28 cellular contexts compared by ENCODE assay signal in genomic region chr10:33310853-33311252, GRCh38. TPM values are rescaled to one million over a fixed set of nuclear protein-coding genes. Genes with fewer than 3 reads are reported as not detected.
"Had no signal": no experiment of that assay in that cellular context is flagged by ENCODE, and none has a peak within 500 bp of the region (broad histone marks: within the 10 kb centered on the region; RNA-seq: fewer than 3 reads in every experiment).

No MANE protein-coding gene starts in this region.

- H3K36me3 Mint-ChIP-seq: stimulated activated effector memory CD8-positive, alpha-beta T cell treated with anti-CD3 and anti-CD28 coated beads, Interleukin-12 subunit alpha, Interleukin-12 subunit beta, amount 100 ng/mL, for 72 hours had no signal

- H3K36me3 ChIP-seq: right lobe of liver, upper lobe of left lung, vagina had no signal

- H3K4me3 ChIP-seq: body of pancreas, esophagus muscularis mucosa, right lobe of liver, upper lobe of left lung, vagina had no signal

- H3K27me3 ChIP-seq: body of pancreas, esophagus muscularis mucosa, foreskin keratinocyte, right lobe of liver, upper lobe of left lung, vagina had no signal

- H3K27ac ChIP-seq: body of pancreas, foreskin keratinocyte, right lobe of liver, upper lobe of left lung, vagina, VCaP had no signal

- H3K9me3 Mint-ChIP-seq: stimulated activated effector memory CD8-positive, alpha-beta T cell treated with anti-CD3 and anti-CD28 coated beads, Interleukin-12 subunit alpha, Interleukin-12 subunit beta, amount 100 ng/mL, for 72 hours; stimulated activated naive CD8-positive, alpha-beta T cell treated with anti-CD3 and anti-CD28 coated beads, Interleukin-15, Interleukin-2, amounts not matched to agents 100 ng/mL and 50 ng/mL, for 24 hours; T-helper 1 cell treated with Interleukin-12 subunit alpha and Interleukin-12 subunit beta and Interleukin-4 antibody, amounts not matched to agents 30 μg/mL and 1 μg/mL, for 36 hours had no signal

- H3K4me1 ChIP-seq: body of pancreas had no signal

- H3K4me1 Mint-ChIP-seq: stimulated activated effector memory CD8-positive, alpha-beta T cell treated with anti-CD3 and anti-CD28 coated beads, Interleukin-12 subunit alpha, Interleukin-12 subunit beta, amount 100 ng/mL, for 72 hours had no signal

- ATAC-seq: body of pancreas; foreskin keratinocyte; naive thymus-derived CD4-positive, alpha-beta T cell; right lobe of liver; stimulated activated effector memory CD8-positive, alpha-beta T cell treated with anti-CD3 and anti-CD28 coated beads, Interleukin-12 subunit alpha, Interleukin-12 subunit beta, amount 100 ng/mL, for 72 hours had no signal

- H3K4me3 Mint-ChIP-seq: activated naive CD8-positive, alpha-beta T cell; endodermal cell; mesothelial cell of epicardium; naive thymus-derived CD4-positive, alpha-beta T cell; neural crest cell; stimulated activated effector memory CD8-positive, alpha-beta T cell treated with anti-CD3 and anti-CD28 coated beads, Interleukin-12 subunit alpha, Interleukin-12 subunit beta, amount 100 ng/mL, for 72 hours; stimulated activated naive CD8-positive, alpha-beta T cell treated with anti-CD3 and anti-CD28 coated beads, Interleukin-15, Interleukin-2, amounts not matched to agents 100 ng/mL and 50 ng/mL, for 24 hours; T-helper 1 cell treated with Interleukin-12 subunit alpha and Interleukin-12 subunit beta and Interleukin-4 antibody, amounts not matched to agents 30 μg/mL and 1 μg/mL, for 36 hours had no signal

- H3K27me3 Mint-ChIP-seq: activated naive CD8-positive, alpha-beta T cell had no signal

- H3K27ac Mint-ChIP-seq: activated naive CD8-positive, alpha-beta T cell; endodermal cell; mesothelial cell of epicardium; naive thymus-derived CD4-positive, alpha-beta T cell; stimulated activated effector memory CD8-positive, alpha-beta T cell treated with anti-CD3 and anti-CD28 coated beads, Interleukin-12 subunit alpha, Interleukin-12 subunit beta, amount 100 ng/mL, for 72 hours; stimulated activated naive CD8-positive, alpha-beta T cell treated with anti-CD3 and anti-CD28 coated beads, Interleukin-15, Interleukin-2, amounts not matched to agents 100 ng/mL and 50 ng/mL, for 24 hours; T-helper 1 cell treated with Interleukin-12 subunit alpha and Interleukin-12 subunit beta and Interleukin-4 antibody, amounts not matched to agents 30 μg/mL and 1 μg/mL, for 36 hours had no signal

- H3K9me3 ChIP-seq: body of pancreas, esophagus muscularis mucosa, upper lobe of left lung, vagina had no signal

- DNase-seq: activated CD4-positive, alpha-beta T cell treated with anti-CD3 and anti-CD28 coated beads for 4 hours; activated CD4-positive, alpha-beta T cell treated with anti-CD3 and anti-CD28 coated beads, Interleukin-2, amount 50 U/mL, for 4 hours; activated CD8-positive, alpha-beta memory T cell treated with anti-CD3 and anti-CD28 coated beads for 24 hours; activated effector memory CD4-positive, alpha-beta T cell treated with Interleukin-2 at 50 U/mL for 16 hours; activated naive CD4-positive, alpha-beta T cell treated with Interleukin-2 at 50 U/mL for 16 hours; aorta; body of pancreas; caudate nucleus; endodermal cell; foreskin keratinocyte; mammary epithelial cell; naive thymus-derived CD4-positive, alpha-beta T cell; nucleus accumbens; right lobe of liver; stimulated activated CD4-positive, alpha-beta T cell treated with anti-CD3 and anti-CD28 coated beads, Interleukin-4, amount 100 ng/mL, for 24 hours; substantia nigra; SW 1271; T-helper 9 cell; upper lobe of left lung had no signal

RNA-seq across cellular contexts. Expression of gene NRP1, which starts 23.6 kb away (rescaled TPM):
- polyA plus RNA-seq: naive thymus-derived CD4-positive, alpha-beta T cell had no signal
